In genomic region chr1:154313066-154313356, GRCh38 we compare ENCODE assay signal across 24 cellular contexts. TPM values are rescaled to one million over a fixed set of nuclear protein-coding genes. Genes with fewer than 3 reads are reported as not detected.
"Had no signal": no experiment of that assay in that cellular context is flagged by ENCODE, and none has a peak within 500 bp of the region (broad histone marks: within the 10 kb centered on the region; RNA-seq: fewer than 3 reads in every experiment).

No MANE protein-coding gene starts in this region.

- H3K36me3 ChIP-seq: SJCRH30 had no signal

- H3K4me3 ChIP-seq: SJCRH30 had no signal

- H3K27ac ChIP-seq: KMS-11, SJCRH30 had no signal

- H3K9ac ChIP-seq: KMS-11 had no signal

- DNase-seq: IMR-90; Kasumi-1; MM.1S; NCI-H1092 treated with DMSO at 0.1 percent for 48 hours; NCI-H1436; NCI-H187; NCI-H2029; NCI-H2081 treated with DMSO at 0.1 percent for 48 hours; NCI-H2171; NCI-H226; NCI-H446; NCI-H510A; NCI-H524 treated with DMSO at 0.1 percent for 48 hours; NCI-H69; NCI-H774; NK-92 treated with Interleukin-12 subunit alpha and Interleukin-12 subunit beta, amount 100 ng/mL, for 24 hours; SHP77 treated with DMSO at 0.1 percent for 48 hours; SJCRH30 had no signal

- H3K4me2 ChIP-seq: KMS-11 had no signal

- H3K9me3 ChIP-seq: SJCRH30 had no signal

- H3K4me1 ChIP-seq: SJCRH30 had no signal

- H3K27me3 ChIP-seq: SJCRH30 had no signal

- ATAC-seq: Right ventricle myocardium inferior, SK-N-SH treated with all-trans-retinoic acid at 6 μM for 48 hours had no signal

- FAIRE-seq: RCC 7860 had no signal

RNA-seq across cellular contexts. Expression of gene AQP10, which starts 7.9 kb away (rescaled TPM):
- total RNA-seq: HT-29, IMR-90, M059J, Right ventricle myocardium inferior, SJCRH30 had no signal
- polyA plus RNA-seq: IMR-90 had no signal
